21 cellular contexts compared by ENCODE assay signal in genomic region chr15:80020731-80021130, GRCh38. TPM values are rescaled to one million over a fixed set of nuclear protein-coding genes. Genes with fewer than 3 reads are reported as not detected.
DNase-seq lines count a peak whose midpoint lies in the region; ATAC-seq, FAIRE-seq and TF ChIP-seq lines count a peak whose summit lies in the region.
"Had no signal": no experiment of that assay in that cellular context is flagged by ENCODE, and none has a peak within 500 bp of the region (broad histone marks: within the 10 kb centered on the region; RNA-seq: fewer than 3 reads in every experiment).

No MANE protein-coding gene starts in this region.

- POLR2A ChIA-PET in K562 (lab: Yijun Ruan, JAX), result no interaction called here

- no peak for TF ChIP-seq CTCF in RWPE2 (IDR thresholded peaks at IDR 0.05; ENCODE audit: poor library complexity, severe bottlenecking)
- no peak for TF ChIP-seq CTCF in K562 (IDR thresholded peaks at IDR 0.05 in 2 of 3, conservative IDR thresholded peaks at IDR 0.05 in 1 of 3; ENCODE audit: insufficient read depth in 2 of 3, low read depth in 1 of 3, low read length in 3 of 3)
- TF ChIP-seq CTCF in endodermal cell (conservative IDR thresholded peaks at IDR 0.05), result no peak

- no peak for TF ChIP-seq EP300 in K562 (IDR thresholded peaks at IDR 0.05; ENCODE audit: low read length)

- ATAC-seq in activated naive CD8-positive, alpha-beta T cell treated with anti-CD3 and anti-CD28 coated beads, Interleukin-2, amount 50 U/mL, for 24 hours, result peak; percentile 57
- no peak for ATAC-seq in RWPE2 (ENCODE audit: low read depth)
- no peak for ATAC-seq in K562

- no peak overlapping the region for H3K4me2 ChIP-seq in K562 (ENCODE audit: insufficient read depth, low read length)

- no peaks in the 10 kb centered on the region for H3K36me3 ChIP-seq in RWPE2 (ENCODE audit: low read depth)
- H3K36me3 ChIP-seq in K562 (ENCODE audit: control insufficient read depth, insufficient read depth, low read length), result no peaks in the 10 kb centered on the region
- H3K36me3 ChIP-seq in endodermal cell (ENCODE audit: control insufficient read depth, insufficient read depth, low read length), result no peaks in the 10 kb centered on the region

- TF ChIP-seq RAD21 in K562 (CRISPR knock-in tag; conservative IDR thresholded peaks at IDR 0.05 in 1 of 2, IDR thresholded peaks at IDR 0.05 in 1 of 2), result no peak

- H3K4me3 ChIP-seq in RWPE2 (ENCODE audit: severe bottlenecking) (no peak overlapping the region), K562 (no peak overlapping the region), endodermal cell (ENCODE audit: low read length) (no peak overlapping the region)

- H3K4me1 ChIP-seq in RWPE2 (ENCODE audit: insufficient read depth, poor library complexity, severe bottlenecking), result no peaks in the 10 kb centered on the region
- H3K4me1 ChIP-seq in K562 (replicated peaks in 1 of 2; ENCODE audit: control insufficient read depth in 2 of 2, insufficient read depth in 2 of 2, low read length in 2 of 2), result peaks cover 0 to 6% of the 10 kb centered on the region in 2 experiments; a peak in 1 of 5 replicates
- no peaks in the 10 kb centered on the region for H3K4me1 ChIP-seq in endodermal cell (ENCODE audit: control insufficient read depth, insufficient read depth, low read length)

- no peak for TF ChIP-seq POLR2A in K562 (conservative IDR thresholded peaks at IDR 0.05)

- DNase-seq in activated naive CD8-positive, alpha-beta T cell treated with anti-CD3 and anti-CD28 coated beads, Interleukin-2, amount 50 U/mL, for 24 hours, result no peak
- no peak for DNase-seq in activated naive CD8-positive, alpha-beta T cell treated with anti-CD3 and anti-CD28 coated beads for 36 hours
- DNase-seq in RWPE2 (ENCODE audit: low spot score), result peak; percentile 20
- no peak for DNase-seq in K562 (ENCODE audit: extremely low read depth in 1 of 4, low spot score in 3 of 4)
- no peak for DNase-seq in NCI-H2227 treated with DMSO at 0.1 percent for 48 hours (lab: John Stamatoyannopoulos, UW)
- DNase-seq in caudate nucleus (lab: John Stamatoyannopoulos, UW), result no peak
- DNase-seq in endodermal cell, result no peak
- DNase-seq: CD4-positive, CD25-positive, alpha-beta regulatory T cell; DMS79 treated with DMSO at 0.1 percent for 48 hours; Kasumi-1; NCI-H1417; NCI-H187; NCI-H446 treated with DMSO at 0.1 percent for 48 hours; NCI-H526 treated with DMSO at 0.1 percent for 48 hours; SHP77 had no signal

- 34% methylated on average over 3 of the region's 3 CpGs for WGBS in K562 (ENCODE audit: insufficient coverage, low coverage, missing lambda C conversion rate)
- 90% methylated on average over 2 to 3 of the region's 3 CpGs for WGBS in endodermal cell (ENCODE audit: insufficient coverage in 1 of 2, insufficient read length in 1 of 2), 2 experiments

- H3K9ac ChIP-seq in K562 (ENCODE audit: insufficient read depth in 1 of 2, low read depth in 2 of 2, low read length in 2 of 2), result no peak overlapping the region
- no peak overlapping the region for H3K9ac ChIP-seq in endodermal cell (ENCODE audit: extremely low read depth, low read length, poor library complexity, severe bottlenecking)

- no peak overlapping the region for H3K4me3 Mint-ChIP-seq in activated naive CD8-positive, alpha-beta T cell treated with anti-CD3 and anti-CD28 coated beads, Interleukin-2, amount 50 U/mL, for 24 hours
- H3K4me3 Mint-ChIP-seq in activated naive CD8-positive, alpha-beta T cell treated with anti-CD3 and anti-CD28 coated beads for 36 hours, result no peak overlapping the region
- H3K4me3 Mint-ChIP-seq in stimulated activated naive CD8-positive, alpha-beta T cell treated with anti-CD3 and anti-CD28 coated beads, Interleukin-15, Interleukin-2, amounts not matched to agents 100 ng/mL and 50 ng/mL, for 24 hours, result no peak overlapping the region
- H3K4me3 Mint-ChIP-seq in endodermal cell, result no peak overlapping the region
- H3K4me3 Mint-ChIP-seq: CD4-positive, CD25-positive, alpha-beta regulatory T cell had no signal

- no peaks in the 10 kb centered on the region for H3K9me3 Mint-ChIP-seq in activated naive CD8-positive, alpha-beta T cell treated with anti-CD3 and anti-CD28 coated beads, Interleukin-2, amount 50 U/mL, for 24 hours
- no peaks in the 10 kb centered on the region for H3K9me3 Mint-ChIP-seq in activated naive CD8-positive, alpha-beta T cell treated with anti-CD3 and anti-CD28 coated beads for 36 hours
- no peaks in the 10 kb centered on the region for H3K9me3 Mint-ChIP-seq in stimulated activated naive CD8-positive, alpha-beta T cell treated with anti-CD3 and anti-CD28 coated beads, Interleukin-15, Interleukin-2, amounts not matched to agents 100 ng/mL and 50 ng/mL, for 24 hours
- peaks cover 15% of the 10 kb centered on the region for H3K9me3 Mint-ChIP-seq in endodermal cell

- H3K27me3 Mint-ChIP-seq in activated naive CD8-positive, alpha-beta T cell treated with anti-CD3 and anti-CD28 coated beads, Interleukin-2, amount 50 U/mL, for 24 hours, result peaks cover 5% of the 10 kb centered on the region
- H3K27me3 Mint-ChIP-seq in activated naive CD8-positive, alpha-beta T cell treated with anti-CD3 and anti-CD28 coated beads for 36 hours, result peaks cover 5% of the 10 kb centered on the region
- no peaks in the 10 kb centered on the region for H3K27me3 Mint-ChIP-seq in stimulated activated naive CD8-positive, alpha-beta T cell treated with anti-CD3 and anti-CD28 coated beads, Interleukin-15, Interleukin-2, amounts not matched to agents 100 ng/mL and 50 ng/mL, for 24 hours
- no peaks in the 10 kb centered on the region for H3K27me3 Mint-ChIP-seq in endodermal cell (ENCODE audit: insufficient read depth)

- CTCF ChIA-PET in K562 (lab: Yijun Ruan, JAX; ENCODE audit: low intra/inter-chr PET ratio), result no interaction called here

- H2AFZ ChIP-seq in K562 (ENCODE audit: low read depth, low read length), result 0 out of 2 replicates have a peak overlapping the region, but pooled peaks have one; percentile 39

- in situ Hi-C loops in K562 (cut with MboI), result no loop called here

- peaks cover 14% of the 10 kb centered on the region for H3K4me1 Mint-ChIP-seq in activated naive CD8-positive, alpha-beta T cell treated with anti-CD3 and anti-CD28 coated beads, Interleukin-2, amount 50 U/mL, for 24 hours
- H3K4me1 Mint-ChIP-seq in activated naive CD8-positive, alpha-beta T cell treated with anti-CD3 and anti-CD28 coated beads for 36 hours, result peaks cover 5% of the 10 kb centered on the region
- H3K4me1 Mint-ChIP-seq in stimulated activated naive CD8-positive, alpha-beta T cell treated with anti-CD3 and anti-CD28 coated beads, Interleukin-15, Interleukin-2, amounts not matched to agents 100 ng/mL and 50 ng/mL, for 24 hours (ENCODE audit: low read depth), result peaks cover 19% of the 10 kb centered on the region
- H3K4me1 Mint-ChIP-seq in endodermal cell, result no peaks in the 10 kb centered on the region

- no peak overlapping the region for H3K27ac ChIP-seq in RWPE2 (ENCODE audit: poor library complexity, severe bottlenecking)
- no peak overlapping the region for H3K27ac ChIP-seq in K562 (ENCODE audit: extremely low read depth, low read depth, low read length)
- no peak overlapping the region for H3K27ac ChIP-seq in caudate nucleus (ENCODE audit: low read depth, low read length)
- no peak overlapping the region for H3K27ac ChIP-seq in endodermal cell (ENCODE audit: low read depth, low read length)

- FAIRE-seq in K562 (lab: Jason Lieb, UNC), result no peak
- FAIRE-seq: GM18507, H54 had no signal

- intact Hi-C loops in K562 (cut with micrococcal nuclease), result no loop called here

- H3K79me2 ChIP-seq in K562 (ENCODE audit: control insufficient read depth, insufficient read depth, low read length), result no peaks in the 10 kb centered on the region

- H3K27me3 ChIP-seq in RWPE2 (ENCODE audit: insufficient read depth, poor library complexity, severe bottlenecking) (no peaks in the 10 kb centered on the region), K562 (ENCODE audit: control insufficient read depth in 2 of 2, insufficient read depth in 2 of 2, low read length in 2 of 2) (no peaks in the 10 kb centered on the region), endodermal cell (ENCODE audit: control insufficient read depth, insufficient read depth, low read length, poor library complexity, severe bottlenecking) (no peaks in the 10 kb centered on the region)

- H4K20me1 ChIP-seq in K562 (replicated peaks; ENCODE audit: control insufficient read depth, insufficient read depth, low read length), result no peaks in the 10 kb centered on the region

- no peaks in the 10 kb centered on the region for H3K9me1 ChIP-seq in K562 (ENCODE audit: control insufficient read depth, insufficient read depth, low read length)

- BruUV-seq in K562 (replicated peaks; lab: Mats Ljungman, UMichigan), result no TSS peak

- no peaks in the 10 kb centered on the region for H3K36me3 Mint-ChIP-seq in activated naive CD8-positive, alpha-beta T cell treated with anti-CD3 and anti-CD28 coated beads, Interleukin-2, amount 50 U/mL, for 24 hours (ENCODE audit: low read depth)
- H3K36me3 Mint-ChIP-seq in activated naive CD8-positive, alpha-beta T cell treated with anti-CD3 and anti-CD28 coated beads for 36 hours, result no peaks in the 10 kb centered on the region
- H3K36me3 Mint-ChIP-seq in stimulated activated naive CD8-positive, alpha-beta T cell treated with anti-CD3 and anti-CD28 coated beads, Interleukin-15, Interleukin-2, amounts not matched to agents 100 ng/mL and 50 ng/mL, for 24 hours (ENCODE audit: low read depth), result no peaks in the 10 kb centered on the region
- no peaks in the 10 kb centered on the region for H3K36me3 Mint-ChIP-seq in endodermal cell (ENCODE audit: low read depth)
- H3K36me3 Mint-ChIP-seq: CD4-positive, CD25-positive, alpha-beta regulatory T cell had no signal

- H3K9me3 ChIP-seq in RWPE2 (ENCODE audit: severe bottlenecking) (no peaks in the 10 kb centered on the region), K562 (replicated peaks; ENCODE audit: control insufficient read depth, insufficient read depth, low read depth, low read length) (no peaks in the 10 kb centered on the region), endodermal cell (ENCODE audit: control insufficient read depth, low read length) (no peaks in the 10 kb centered on the region)

- no peak overlapping the region for H3K27ac Mint-ChIP-seq in activated naive CD8-positive, alpha-beta T cell treated with anti-CD3 and anti-CD28 coated beads, Interleukin-2, amount 50 U/mL, for 24 hours
- H3K27ac Mint-ChIP-seq in activated naive CD8-positive, alpha-beta T cell treated with anti-CD3 and anti-CD28 coated beads for 36 hours, result no peak overlapping the region
- peak overlapping the region; percentile 36 for H3K27ac Mint-ChIP-seq in stimulated activated naive CD8-positive, alpha-beta T cell treated with anti-CD3 and anti-CD28 coated beads, Interleukin-15, Interleukin-2, amounts not matched to agents 100 ng/mL and 50 ng/mL, for 24 hours
- no peak overlapping the region for H3K27ac Mint-ChIP-seq in endodermal cell

RNA-seq across cellular contexts. Expression of gene ZFAND6, which starts 38.7 kb away (rescaled TPM):
- 10 to 100 TPM; 25.5 to 28.7 TPM for total RNA-seq in activated naive CD8-positive, alpha-beta T cell treated with anti-CD3 and anti-CD28 coated beads for 36 hours
- total RNA-seq in K562 (2011; cell fraction: chromatin; rRNA removed; ENCODE audit: low replicate concordance), result 51.9 and 140 TPM in 2 replicates
- total RNA-seq in K562 (2011; cell fraction: nucleolus; rRNA removed), result 35.2 and 52.0 TPM in 2 replicates
- 123 and 192 TPM in 2 replicates for total RNA-seq in K562 (2011; cell fraction: nucleoplasm; rRNA removed)
- 99.5 and 142 TPM in 2 replicates for total RNA-seq in K562 (2014; rRNA removed)
- total RNA-seq in K562 (2014; rRNA removed; fragmentation: Illumina TruSeq; extraction: Trizol), result 88.7 and 105 TPM in 2 replicates
- total RNA-seq in K562 (2015; rRNA removed; fragmentation: Illumina TruSeq; extraction: Trizol), result 90.3 TPM in 2 replicates
- total RNA-seq in K562 (2021), result 53.9 and 58.7 TPM in 2 replicates
- polyA plus RNA-seq in K562 (2011; rRNA removed), result 206 and 207 TPM in 2 replicates
- polyA plus RNA-seq in K562 (2011; cell fraction: cytosol; rRNA removed), result 120 and 168 TPM in 2 replicates
- polyA plus RNA-seq in K562 (2011; cell fraction: nucleus; rRNA removed), result 64.7 and 97.9 TPM in 2 replicates
- polyA plus RNA-seq in K562 (2012), result 64.3 and 76.6 TPM in 2 replicates
- 86.1 and 92.2 TPM in 2 replicates for polyA plus RNA-seq in K562 (2014; fragmentation: Illumina TruSeq; extraction: Trizol)
- polyA plus RNA-seq in K562 (2014; fragmentation: Nextera tagmentation; extraction: Ambion mirVana), result 10 to 100 TPM; 82.1 to 93.8 TPM
- polyA plus RNA-seq in K562 (2014; rRNA removed), result 88.9 and 113 TPM in 2 replicates
- polyA minus RNA-seq in K562 (2011; rRNA and poly(A)+ RNA removed), result 145 and 181 TPM in 2 replicates
- 69.8 and 79.2 TPM in 2 replicates for polyA minus RNA-seq in K562 (2011; cell fraction: cytosol; rRNA and poly(A)+ RNA removed)
- polyA minus RNA-seq in K562 (2011; cell fraction: nucleus; rRNA and poly(A)+ RNA removed), result 39.3 and 63.2 TPM in 2 replicates
- 10 to 100 TPM; 84.5 to 86.2 TPM for total RNA-seq in endodermal cell
- 122 TPM for polyA plus RNA-seq in endodermal cell (2013, experiment 1 of 2)
- polyA plus RNA-seq in endodermal cell (2013, experiment 2 of 2), result 123 TPM

RNA-seq across cellular contexts. Expression of gene BCL2A1, which starts 49.7 kb away (rescaled TPM):
- 10 to 100 TPM; 91.4 to 94.3 TPM for total RNA-seq in activated naive CD8-positive, alpha-beta T cell treated with anti-CD3 and anti-CD28 coated beads for 36 hours
- total RNA-seq in K562 (2011; cell fraction: chromatin; rRNA removed; ENCODE audit: low replicate concordance), result not detected in 2 replicates
- total RNA-seq in K562 (2011; cell fraction: nucleolus; rRNA removed), result not detected in 2 replicates
- total RNA-seq in K562 (2011; cell fraction: nucleoplasm; rRNA removed), result not detected in 2 replicates
- total RNA-seq in K562 (2014; rRNA removed) (0.27 TPM in 1 of 2 replicates, not detected in the other), K562 (2014; rRNA removed; fragmentation: Illumina TruSeq; extraction: Trizol) (not detected in 2 replicates), K562 (2015; rRNA removed; fragmentation: Illumina TruSeq; extraction: Trizol) (0.26 and 1.2 TPM in 2 replicates), K562 (2021) (0.54 TPM in 1 of 2 replicates, not detected in the other), endodermal cell (not detected)
- polyA plus RNA-seq in K562 (2011; rRNA removed) (0.09 TPM in 1 of 2 replicates, not detected in the other), K562 (2014; fragmentation: Illumina TruSeq; extraction: Trizol) (0.26 TPM in 1 of 2 replicates, not detected in the other), K562 (2014; fragmentation: Nextera tagmentation; extraction: Ambion mirVana) (under 1 TPM; 0.15 to 0.25 TPM), K562 (2014; rRNA removed) (0.11 and 0.66 TPM in 2 replicates)
- polyA plus RNA-seq in K562 (2011; cell fraction: cytosol; rRNA removed), result not detected in 2 replicates
- polyA plus RNA-seq in K562 (2011; cell fraction: nucleus; rRNA removed), result not detected in 2 replicates
- 0.44 and 0.87 TPM in 2 replicates for polyA plus RNA-seq in K562 (2012)
- not detected in 2 replicates for polyA minus RNA-seq in K562 (2011; rRNA and poly(A)+ RNA removed)
- polyA minus RNA-seq in K562 (2011; cell fraction: cytosol; rRNA and poly(A)+ RNA removed), result not detected in 2 replicates
- not detected in 2 replicates for polyA minus RNA-seq in K562 (2011; cell fraction: nucleus; rRNA and poly(A)+ RNA removed)
- polyA plus RNA-seq in endodermal cell (2013, experiment 1 of 2), result not detected
- not detected for polyA plus RNA-seq in endodermal cell (2013, experiment 2 of 2)
- total RNA-seq: A673, MCF 10A had no signal
- polyA plus RNA-seq: BJ had no signal

Comparison
In these comparisons a context has a peak if more than half of its experiments do, and no peak if none do; other contexts are left out.
1. RNA of gene BCL2A1, which starts 49.7 kb away (total RNA-seq): 91.4 to 94.3 TPM in activated naive CD8-positive, alpha-beta T cell treated with anti-CD3 and anti-CD28 coated beads for 36 hours; 0.26 to 1.2 TPM in K562 and not detected in endodermal cell; every median in the first group is over 10 times any median in the second.